Comparison of ENCODE assay signal across 13 cellular contexts in genomic region chr2:215835641-215836040, GRCh38.
"Had no signal": no experiment of that assay in that cellular context is flagged by ENCODE, and none has a peak within 500 bp of the region (broad histone marks: within the 10 kb centered on the region; RNA-seq: fewer than 3 reads in every experiment).

No MANE protein-coding gene starts in this region.

- H3K27me3 ChIP-seq: upper lobe of left lung had no signal

- H3K9me3 Mint-ChIP-seq: activated T-cell treated with anti-CD3 and anti-CD28 coated beads, Interleukin-2, amount 50 U/mL, for 24 hours; immature natural killer cell; stimulated activated naive B cell treated with anti-CD40 and anti-IgM and Interleukin-4, amounts not matched to agents 10 μg/mL and 1 μg/mL and 100 μg/mL, for 72 hours had no signal

- H3K79me2 ChIP-seq: parathyroid adenoma had no signal

- DNase-seq: activated effector memory CD4-positive, alpha-beta T cell treated with Interleukin-2 at 50 U/mL for 16 hours; activated T-cell treated with anti-CD3 and anti-CD28 coated beads, Interleukin-2, amount 50 U/mL, for 24 hours; amygdala; glutamatergic neuron; immature natural killer cell; left colon; mesenchymal stem cell; stimulated activated naive B cell treated with anti-CD40 and anti-IgM and Interleukin-4, amounts not matched to agents 10 μg/mL and 1 μg/mL and 100 μg/mL, for 72 hours; T-helper 2 cell; upper lobe of left lung had no signal

- H2AFZ ChIP-seq: parathyroid adenoma had no signal

- ATAC-seq: left colon; stimulated activated naive B cell treated with anti-CD40 and anti-IgM and Interleukin-4, amounts not matched to agents 10 μg/mL and 1 μg/mL and 100 μg/mL, for 72 hours had no signal

- H3K27ac Mint-ChIP-seq: activated naive CD8-positive, alpha-beta T cell; activated T-cell treated with anti-CD3 and anti-CD28 coated beads, Interleukin-2, amount 50 U/mL, for 24 hours; immature natural killer cell; stimulated activated naive B cell treated with anti-CD40 and anti-IgM and Interleukin-4, amounts not matched to agents 10 μg/mL and 1 μg/mL and 100 μg/mL, for 72 hours had no signal

- H3K4me3 ChIP-seq: upper lobe of left lung had no signal

- H3K4me1 ChIP-seq: parathyroid adenoma had no signal

- H3K4me3 Mint-ChIP-seq: activated naive CD8-positive, alpha-beta T cell; activated T-cell treated with anti-CD3 and anti-CD28 coated beads, Interleukin-2, amount 50 U/mL, for 24 hours; brain; immature natural killer cell; stimulated activated naive B cell treated with anti-CD40 and anti-IgM and Interleukin-4, amounts not matched to agents 10 μg/mL and 1 μg/mL and 100 μg/mL, for 72 hours had no signal

- H3K27ac ChIP-seq: parathyroid adenoma, upper lobe of left lung had no signal

- H3K9ac ChIP-seq: parathyroid adenoma had no signal

- H3K36me3 ChIP-seq: upper lobe of left lung had no signal

- H3K27me3 Mint-ChIP-seq: brain had no signal

- H3K9me3 ChIP-seq: upper lobe of left lung had no signal

- H3K36me3 Mint-ChIP-seq: activated naive CD8-positive, alpha-beta T cell; brain; immature natural killer cell; stimulated activated naive B cell treated with anti-CD40 and anti-IgM and Interleukin-4, amounts not matched to agents 10 μg/mL and 1 μg/mL and 100 μg/mL, for 72 hours had no signal

- H3K4me1 Mint-ChIP-seq: immature natural killer cell had no signal
